Comparison of ENCODE assay signal across 1 cellular context in genomic region chr17:4967539-4968165, GRCh38.
TF ChIP-seq lines count a peak whose summit lies in the region.

SPAG7 (minus strand) TSS chr17:4967817; CDS start chr17:4967804, 13 bp downstream.

TF ChIP-seq in HEK293, 187 proteins besides CTCF, POLR2A, EP300 and RAD21 (continued from another document and continues in another):
- TF ChIP-seq ZNF701 (tag by site-specific recombination; IDR thresholded peaks at IDR 0.05), result no peak
- no peak for TF ChIP-seq PBX3 (CRISPR knock-in tag; IDR thresholded peaks at IDR 0.05)
- no peak for TF ChIP-seq PRDM2 (tag by site-specific recombination; IDR thresholded peaks at IDR 0.05; ENCODE audit: borderline replicate concordance)
- no peak for TF ChIP-seq HOXD13 (CRISPR knock-in tag; IDR thresholded peaks at IDR 0.05; ENCODE audit: borderline replicate concordance)
- no peak for TF ChIP-seq SCRT1 (tag by site-specific recombination; IDR thresholded peaks at IDR 0.05; ENCODE audit: borderline replicate concordance)
- no peak for TF ChIP-seq ZNF791 (tag by site-specific recombination; IDR thresholded peaks at IDR 0.05)
- no peak for TF ChIP-seq ZNF510 (tag by site-specific recombination; IDR thresholded peaks at IDR 0.05; ENCODE audit: insufficient replicate concordance)
- no peak for TF ChIP-seq GFI1B (tag by site-specific recombination; IDR thresholded peaks at IDR 0.05)
- no peak for TF ChIP-seq ZNF768 (tag by site-specific recombination; IDR thresholded peaks at IDR 0.05)
- TF ChIP-seq ZNF23 (tag by site-specific recombination; IDR thresholded peaks at IDR 0.05; ENCODE audit: borderline replicate concordance), result no peak
- TF ChIP-seq ZFP37 (tag by site-specific recombination; IDR thresholded peaks at IDR 0.05), result peak; percentile 23; the same call in 1 of the 2 replicates
- no peak for TF ChIP-seq ZNF140 (tag by site-specific recombination; IDR thresholded peaks at IDR 0.05)
- TF ChIP-seq ZNF202 (tag by site-specific recombination; IDR thresholded peaks at IDR 0.05; ENCODE audit: borderline replicate concordance), result no peak
- TF ChIP-seq ZNF184 (tag by site-specific recombination; IDR thresholded peaks at IDR 0.05), result no peak
- TF ChIP-seq ZNF423 (tag by site-specific recombination; IDR thresholded peaks at IDR 0.05), result no peak
- 0 out of 2 replicates have a peak, but pooled peaks have one; percentile 20 for TF ChIP-seq ZBTB10 (tag by site-specific recombination; IDR thresholded peaks at IDR 0.05)
- TF ChIP-seq ZNF114 (tag by site-specific recombination; IDR thresholded peaks at IDR 0.05), result no peak
- no peak for TF ChIP-seq ZNF10 (tag by site-specific recombination; IDR thresholded peaks at IDR 0.05)
- TF ChIP-seq MZF1 (tag by site-specific recombination; IDR thresholded peaks at IDR 0.05; ENCODE audit: borderline replicate concordance), result no peak
- no peak for TF ChIP-seq ZNF654 (tag by site-specific recombination; IDR thresholded peaks at IDR 0.05; ENCODE audit: low read depth)
- TF ChIP-seq BCL6B (tag by site-specific recombination; IDR thresholded peaks at IDR 0.05), result no peak
- TF ChIP-seq ZNF571 (tag by site-specific recombination; IDR thresholded peaks at IDR 0.05), result no peak
- TF ChIP-seq ZNF514 (tag by site-specific recombination; IDR thresholded peaks at IDR 0.05), result no peak
- TF ChIP-seq SP7 (tag by site-specific recombination; IDR thresholded peaks at IDR 0.05), result peak; percentile 64
- TF ChIP-seq ZNF148 (tag by site-specific recombination; IDR thresholded peaks at IDR 0.05; ENCODE audit: borderline replicate concordance), result no peak
- TF ChIP-seq ZNF660 (tag by site-specific recombination; IDR thresholded peaks at IDR 0.05), result peak; percentile 96
- TF ChIP-seq ZNF280D (tag by site-specific recombination; IDR thresholded peaks at IDR 0.05), result no peak
- 0 out of 2 replicates have a peak, but pooled peaks have one; percentile 10 for TF ChIP-seq REST (tag by site-specific recombination; IDR thresholded peaks at IDR 0.05)
- no peak for TF ChIP-seq ZNF513 (tag by site-specific recombination; IDR thresholded peaks at IDR 0.05)
- TF ChIP-seq ZNF692 (tag by site-specific recombination; IDR thresholded peaks at IDR 0.05), result peak; percentile 98
- peak; percentile 74 for TF ChIP-seq GLIS1 (tag by site-specific recombination; IDR thresholded peaks at IDR 0.05)
- no peak for TF ChIP-seq ZNF610 (tag by site-specific recombination; IDR thresholded peaks at IDR 0.05; ENCODE audit: borderline replicate concordance)
